1 cellular context compared by ENCODE assay signal in the genomic region with DNA sequence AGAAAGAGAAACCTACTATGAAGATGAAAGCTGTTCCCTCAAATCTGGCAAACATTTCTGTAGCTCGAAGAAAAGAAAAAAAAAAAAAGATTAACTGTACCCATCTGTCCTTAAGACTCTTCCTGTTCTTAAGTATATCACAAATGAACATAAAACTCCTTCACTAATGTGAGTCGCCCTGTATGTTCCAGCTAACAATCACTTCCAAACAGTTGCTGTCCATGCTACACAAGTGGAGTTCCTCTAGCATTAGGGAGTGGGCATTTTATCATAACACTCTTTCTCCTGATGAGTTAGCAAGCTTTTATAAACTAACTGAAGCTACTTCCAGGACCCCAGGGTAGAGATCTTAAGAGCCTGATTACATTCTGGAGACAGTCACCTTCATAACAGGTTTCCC.
TF ChIP-seq lines count a peak whose summit lies in the region.

No MANE protein-coding gene starts in this region.

TF ChIP-seq in K562, 482 proteins besides CTCF, POLR2A, EP300 and RAD21 (continued from another document):
- TF ChIP-seq ELK1 (CRISPR knock-in tag; IDR thresholded peaks at IDR 0.05): no peak
- TF ChIP-seq, protein P1, sequence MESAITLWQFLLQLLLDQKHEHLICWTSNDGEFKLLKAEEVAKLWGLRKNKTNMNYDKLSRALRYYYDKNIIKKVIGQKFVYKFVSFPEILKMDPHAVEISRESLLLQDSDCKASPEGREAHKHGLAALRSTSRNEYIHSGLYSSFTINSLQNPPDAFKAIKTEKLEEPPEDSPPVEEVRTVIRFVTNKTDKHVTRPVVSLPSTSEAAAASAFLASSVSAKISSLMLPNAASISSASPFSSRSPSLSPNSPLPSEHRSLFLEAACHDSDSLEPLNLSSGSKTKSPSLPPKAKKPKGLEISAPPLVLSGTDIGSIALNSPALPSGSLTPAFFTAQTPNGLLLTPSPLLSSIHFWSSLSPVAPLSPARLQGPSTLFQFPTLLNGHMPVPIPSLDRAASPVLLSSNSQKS (CRISPR knock-in tag; IDR thresholded peaks at IDR 0.05): no peak
- TF ChIP-seq NUFIP1 (IDR thresholded peaks at IDR 0.05; ENCODE audit: partially characterized antibody): no peak
- TF ChIP-seq, protein P2, sequence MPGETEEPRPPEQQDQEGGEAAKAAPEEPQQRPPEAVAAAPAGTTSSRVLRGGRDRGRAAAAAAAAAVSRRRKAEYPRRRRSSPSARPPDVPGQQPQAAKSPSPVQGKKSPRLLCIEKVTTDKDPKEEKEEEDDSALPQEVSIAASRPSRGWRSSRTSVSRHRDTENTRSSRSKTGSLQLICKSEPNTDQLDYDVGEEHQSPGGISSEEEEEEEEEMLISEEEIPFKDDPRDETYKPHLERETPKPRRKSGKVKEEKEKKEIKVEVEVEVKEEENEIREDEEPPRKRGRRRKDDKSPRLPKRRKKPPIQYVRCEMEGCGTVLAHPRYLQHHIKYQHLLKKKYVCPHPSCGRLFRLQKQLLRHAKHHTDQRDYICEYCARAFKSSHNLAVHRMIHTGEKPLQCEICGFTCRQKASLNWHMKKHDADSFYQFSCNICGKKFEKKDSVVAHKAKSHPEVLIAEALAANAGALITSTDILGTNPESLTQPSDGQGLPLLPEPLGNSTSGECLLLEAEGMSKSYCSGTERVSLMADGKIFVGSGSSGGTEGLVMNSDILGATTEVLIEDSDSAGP (CRISPR knock-in tag; IDR thresholded peaks at IDR 0.05): no peak
- TF ChIP-seq ZNF436 (CRISPR knock-in tag; IDR thresholded peaks at IDR 0.05): no peak
- no peak for TF ChIP-seq ZNF699 (CRISPR knock-in tag; IDR thresholded peaks at IDR 0.05; ENCODE audit: insufficient replicate concordance)
- no peak for TF ChIP-seq EGR1 (conservative IDR thresholded peaks at IDR 0.05)
- TF ChIP-seq POU5F1 (IDR thresholded peaks at IDR 0.05; ENCODE audit: borderline replicate concordance, low read depth, low read length, partially characterized antibody): no peak
- TF ChIP-seq XRCC4 (IDR thresholded peaks at IDR 0.05; ENCODE audit: extremely low read depth, insufficient read depth, insufficient read length): no peak
